19 cellular contexts compared by ENCODE assay signal in the genomic region with DNA sequence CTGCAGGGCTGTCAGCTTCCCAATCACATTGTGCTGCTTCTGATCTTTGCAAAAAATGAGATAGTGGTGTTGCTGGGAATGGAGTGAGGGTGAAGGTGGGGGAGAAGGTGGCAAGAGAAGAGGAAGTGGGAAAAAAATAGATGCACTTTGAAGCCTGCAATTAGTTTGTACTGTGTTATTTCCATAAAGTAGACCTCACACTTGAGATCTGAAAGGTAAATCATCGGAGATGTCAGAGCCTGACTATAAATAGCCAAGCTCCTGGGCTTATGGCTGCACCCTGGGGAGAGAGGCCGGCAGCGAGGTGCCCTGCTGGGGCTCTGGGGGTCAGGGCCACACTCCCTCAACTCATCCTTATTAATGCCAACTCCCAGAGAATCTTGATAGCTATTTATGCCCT.
"Had no signal": no experiment of that assay in that cellular context is flagged by ENCODE, and none has a peak within 500 bp of the region (broad histone marks: within the 10 kb centered on the region; RNA-seq: fewer than 3 reads in every experiment).

No MANE protein-coding gene starts in this region.

- H3K36me3 ChIP-seq: neutrophil, right lobe of liver, suprapubic skin, thyroid gland had no signal

- H3K27ac ChIP-seq: foreskin keratinocyte, hepatocyte, neutrophil, psoas muscle, right lobe of liver, suprapubic skin, thyroid gland had no signal

- H3K9me3 ChIP-seq: neutrophil, psoas muscle, right lobe of liver, suprapubic skin, thyroid gland had no signal

- ATAC-seq: foreskin keratinocyte; left colon; naive thymus-derived CD4-positive, alpha-beta T cell; psoas muscle; right lobe of liver; stimulated activated effector memory CD8-positive, alpha-beta T cell treated with anti-CD3 and anti-CD28 coated beads, Interleukin-12 subunit alpha, Interleukin-12 subunit beta, amount 100 ng/mL, for 72 hours; stimulated activated naive CD8-positive, alpha-beta T cell treated with anti-CD3 and anti-CD28 coated beads, Interleukin-15, Interleukin-2, amounts not matched to agents 100 U/mL and 50 U/mL, for 24 hours had no signal

- H3K4me3 ChIP-seq: hepatocyte, psoas muscle, right lobe of liver, suprapubic skin, thyroid gland had no signal

- H3K27me3 ChIP-seq: foreskin keratinocyte, right lobe of liver, thyroid gland had no signal

- H3K4me1 ChIP-seq: foreskin keratinocyte, psoas muscle, right lobe of liver, suprapubic skin, thyroid gland had no signal

- DNase-seq: dermis blood vessel endothelial cell; erythroblast; foreskin keratinocyte; kidney; left colon; mammary epithelial cell; naive thymus-derived CD4-positive, alpha-beta T cell; nephron progenitor cell; psoas muscle; retina; right lobe of liver; stimulated activated CD4-positive, alpha-beta T cell treated with anti-CD3 and anti-CD28 coated beads, Interleukin-4, amount 100 ng/mL, for 1 hour; stimulated activated CD8-positive, alpha-beta memory T cell treated with anti-CD3 and anti-CD28 coated beads, Interleukin-4, amount 100 ng/mL, for 48 hours; stimulated activated naive CD8-positive, alpha-beta T cell treated with anti-CD3 and anti-CD28 coated beads, Interleukin-15, Interleukin-2, amounts not matched to agents 100 U/mL and 50 U/mL, for 24 hours; thyroid gland had no signal
